28 cellular contexts compared by ENCODE assay signal in the genomic region with DNA sequence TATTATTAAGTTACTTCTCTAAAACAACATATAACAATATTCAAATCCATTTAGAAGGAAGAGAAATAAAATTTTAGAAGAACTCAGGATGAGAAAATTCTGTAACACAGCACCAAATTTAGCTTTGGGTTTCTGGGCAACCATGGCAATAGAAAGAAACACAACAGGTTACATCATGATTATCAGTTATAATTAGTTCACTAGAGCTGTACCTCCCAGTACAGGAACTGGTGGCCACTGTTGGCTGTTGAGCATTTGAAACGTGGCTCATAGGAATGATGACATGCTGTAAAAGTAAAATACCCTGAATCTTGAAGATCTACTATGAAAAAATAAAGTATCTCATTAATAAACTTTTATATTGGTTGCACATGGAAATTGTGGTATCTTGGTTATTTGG.
"Had no signal": no experiment of that assay in that cellular context is flagged by ENCODE, and none has a peak within 500 bp of the region (broad histone marks: within the 10 kb centered on the region; RNA-seq: fewer than 3 reads in every experiment).

No MANE protein-coding gene starts in this region.

- H3K27ac ChIP-seq: adrenal gland, ascending aorta, brain microvascular endothelial cell, stomach, suprapubic skin, transverse colon, uterus had no signal

- H3K9me3 ChIP-seq: adrenal gland, ascending aorta, stomach, suprapubic skin, transverse colon, uterus had no signal

- DNase-seq: activated CD4-positive, alpha-beta T cell treated with anti-CD3 and anti-CD28 coated beads for 4 hours; activated CD4-positive, alpha-beta T cell treated with anti-CD3 and anti-CD28 coated beads, Interleukin-2, amount 50 U/mL, for 48 hours; activated CD4-positive, CD25-positive, alpha-beta regulatory T cell; activated CD8-positive, alpha-beta memory T cell treated with anti-CD3 and anti-CD28 coated beads, Interleukin-2, amount 50 U/mL, for 48 hours; activated naive CD4-positive, alpha-beta T cell; activated T-cell treated with anti-CD3 and anti-CD28 coated beads, Interleukin-2, amount 50 U/mL, for 4 hours; adrenal gland; brain microvascular endothelial cell; central memory CD4-positive, alpha-beta T cell; dermis blood vessel endothelial cell; effector CD8-positive, alpha-beta T cell; foreskin melanocyte; hippocampal formation; mesenchymal stem cell; small intestine; stimulated activated CD4-positive, alpha-beta T cell treated with anti-CD3 and anti-CD28 coated beads, Interleukin-2, amount 100 ng/mL, for 24 hours; stomach; T1000; transverse colon; uterus had no signal

- H3K27me3 ChIP-seq: adrenal gland, ascending aorta, brain microvascular endothelial cell, stomach, suprapubic skin, transverse colon, uterus had no signal

- H3K27ac Mint-ChIP-seq: activated naive CD8-positive, alpha-beta T cell; activated T-helper 2 cell treated with anti-CD3 and anti-CD28 coated beads, Interferon-gamma antibody, Interleukin-2, Interleukin-4, amounts not matched to agents 10 μg/mL and 5 μg/mL and 100 μg/mL, durations not matched to agents 14 hours and 24 hours and 36 hours; nephron; stimulated activated memory B cell treated with anti-CD40 and anti-IgM and Interleukin-4, amounts not matched to agents 10 μg/mL and 1 μg/mL and 100 μg/mL, for 72 hours had no signal

- H3K4me3 Mint-ChIP-seq: activated naive CD8-positive, alpha-beta T cell; activated T-cell treated with anti-CD3 and anti-CD28 coated beads, Interleukin-2, amount 50 U/mL, for 4 hours; nephron; stimulated activated memory B cell treated with anti-CD40 and anti-IgM and Interleukin-4, amounts not matched to agents 10 μg/mL and 1 μg/mL and 100 μg/mL, for 72 hours had no signal

- H3K4me3 ChIP-seq: adrenal gland, ascending aorta, stomach, suprapubic skin, transverse colon, uterus had no signal

- H3K4me1 Mint-ChIP-seq: stimulated activated memory B cell treated with anti-CD40 and anti-IgM and Interleukin-4, amounts not matched to agents 10 μg/mL and 1 μg/mL and 100 μg/mL, for 72 hours had no signal

- H3K36me3 Mint-ChIP-seq: activated naive CD8-positive, alpha-beta T cell; stimulated activated memory B cell treated with anti-CD40 and anti-IgM and Interleukin-4, amounts not matched to agents 10 μg/mL and 1 μg/mL and 100 μg/mL, for 72 hours had no signal

- ATAC-seq: activated T-cell treated with anti-CD3 and anti-CD28 coated beads, Interleukin-2, amount 50 U/mL, for 4 hours; esophagus mucosa; sciatic nerve; stimulated activated memory B cell treated with anti-CD40 and anti-IgM and Interleukin-4, amounts not matched to agents 10 μg/mL and 1 μg/mL and 100 μg/mL, for 72 hours had no signal

- H3K9me3 Mint-ChIP-seq: activated T-cell treated with anti-CD3 and anti-CD28 coated beads, Interleukin-2, amount 50 U/mL, for 4 hours; activated T-helper 2 cell treated with anti-CD3 and anti-CD28 coated beads, Interferon-gamma antibody, Interleukin-2, Interleukin-4, amounts not matched to agents 10 μg/mL and 5 μg/mL and 100 μg/mL, durations not matched to agents 14 hours and 24 hours and 36 hours; nephron; stimulated activated memory B cell treated with anti-CD40 and anti-IgM and Interleukin-4, amounts not matched to agents 10 μg/mL and 1 μg/mL and 100 μg/mL, for 72 hours had no signal

- H3K4me1 ChIP-seq: adrenal gland, ascending aorta, stomach, transverse colon, uterus had no signal

- H3K36me3 ChIP-seq: adrenal gland, ascending aorta, brain microvascular endothelial cell, stomach, suprapubic skin, transverse colon, uterus had no signal
